18 cellular contexts compared by ENCODE assay signal in the genomic region with DNA sequence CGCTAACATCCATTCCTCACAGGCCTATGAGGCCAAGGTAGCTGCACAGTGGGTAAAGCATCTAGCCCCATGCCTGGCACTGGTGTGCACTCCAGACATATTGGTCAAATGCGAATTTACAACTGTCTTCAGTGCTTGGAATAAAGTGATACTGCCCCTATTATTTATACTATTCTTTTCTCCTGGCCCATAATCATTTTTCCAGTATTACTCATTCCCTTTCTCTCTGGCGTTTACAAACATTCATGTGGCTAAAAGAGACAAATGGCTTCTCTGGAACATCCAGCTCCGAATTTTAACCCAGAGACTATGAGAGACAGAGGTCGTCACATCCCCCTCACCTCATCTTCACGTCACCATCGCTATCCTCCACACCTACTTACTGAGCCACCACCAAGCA.
A peak's percentile ranks its signal among the peaks of the same experiment; 100 is the strongest.
DNase-seq lines count a peak whose midpoint lies in the region; ATAC-seq and TF ChIP-seq lines count a peak whose summit lies in the region.
"Had no signal": no experiment of that assay in that cellular context is flagged by ENCODE, and none has a peak within 500 bp of the region (broad histone marks: within the 10 kb centered on the region; RNA-seq: fewer than 3 reads in every experiment).

No MANE protein-coding gene starts in this region.

- no peak overlapping the region for H3K9ac ChIP-seq in GM23248
- no peak overlapping the region for H3K9ac ChIP-seq in neuronal stem cell (ENCODE audit: low read depth, low read length, poor library complexity)

- H3K18ac ChIP-seq in neuronal stem cell (ENCODE audit: low read length): no peak overlapping the region

- H2BK12ac ChIP-seq in neuronal stem cell (ENCODE audit: low read length): no peak overlapping the region

- H4K20me1 ChIP-seq in GM23248 (ENCODE audit: insufficient read depth): no peaks in the 10 kb centered on the region
- H4K20me1 ChIP-seq in OCI-LY7 (ENCODE audit: insufficient read depth, low read length): no peaks in the 10 kb centered on the region

- no peak overlapping the region for H3K27ac ChIP-seq in GM23248
- no peak overlapping the region for H3K27ac ChIP-seq in neuronal stem cell (replicated peaks; ENCODE audit: low read length)
- no peak overlapping the region for H3K27ac ChIP-seq in OCI-LY7 (ENCODE audit: low read depth, low read length, poor library complexity, severe bottlenecking)
- H3K27ac ChIP-seq: C4-2B, HL-60 had no signal

- H3K9me2 ChIP-seq in GM23248 (ENCODE audit: insufficient read depth) (no peaks in the 10 kb centered on the region), OCI-LY7 (ENCODE audit: insufficient read depth, low read length) (no peaks in the 10 kb centered on the region)

- H2BK5ac ChIP-seq in neuronal stem cell (ENCODE audit: low read length): peak overlapping the region; percentile 0

- H3K27me3 ChIP-seq in GM23248 (replicated peaks; ENCODE audit: insufficient read depth): no peaks in the 10 kb centered on the region
- H3K27me3 ChIP-seq in neuronal stem cell (ENCODE audit: control insufficient read depth in 3 of 3, insufficient read depth in 3 of 3, low read depth in 1 of 3, low read length in 3 of 3): no peaks in the 10 kb centered on the region

- H2BK15ac ChIP-seq in neuronal stem cell (ENCODE audit: low read length): no peak overlapping the region

- H3K14ac ChIP-seq in neuronal stem cell (ENCODE audit: low read length): no peak overlapping the region

- H3K9me3 ChIP-seq in GM23248 (ENCODE audit: low read depth) (no peaks in the 10 kb centered on the region), neuronal stem cell (replicated peaks in 1 of 2; ENCODE audit: control insufficient read depth in 2 of 2, insufficient read depth in 1 of 2, low read depth in 1 of 2, low read length in 2 of 2) (no peaks in the 10 kb centered on the region), OCI-LY7 (ENCODE audit: low read length) (no peaks in the 10 kb centered on the region)
- H3K9me3 ChIP-seq: HAP-1 had no signal

- CTCF ChIA-PET in OCI-LY7 (lab: Charles Lee; ENCODE audit: unreplicated experiment): no interaction called here

- no peak overlapping the region for H4K91ac ChIP-seq in neuronal stem cell (ENCODE audit: low read depth, low read length, poor library complexity)

- POLR2A ChIA-PET in OCI-LY7 (lab: Charles Lee): interaction anchor here (1.3 kb wide), 1 partner anchor 16 kb away, joined by 3 read pairs; no protein-coding TSS in a partner anchor

- H3K79me2 ChIP-seq in GM23248 (ENCODE audit: insufficient read depth) (no peaks in the 10 kb centered on the region), OCI-LY7 (ENCODE audit: insufficient read depth, low read depth, low read length) (no peaks in the 10 kb centered on the region)

- H4K8ac ChIP-seq in neuronal stem cell (ENCODE audit: low read depth, low read length): no peak overlapping the region

- intact Hi-C loops in OCI-LY7 (cut with micrococcal nuclease; ENCODE audit: unreplicated experiment): loop anchor here (5.0 to 10.0 kb wide), 2 partner anchors 599 to 1331 kb away; no protein-coding TSS in a partner anchor

- H2AK5ac ChIP-seq in neuronal stem cell (ENCODE audit: low read depth, low read length): no peak overlapping the region

- TF ChIP-seq POLR2A in GM18505 (IDR thresholded peaks at IDR 0.05; ENCODE audit: borderline replicate concordance, extremely low read depth, insufficient read depth, insufficient read length): no peak

- H3K36me3 ChIP-seq in GM23248 (ENCODE audit: low read depth) (no peaks in the 10 kb centered on the region; the same call in 1 of the 2 replicates), neuronal stem cell (replicated peaks in 1 of 2; ENCODE audit: control insufficient read depth in 2 of 2, insufficient read depth in 2 of 2, low read length in 2 of 2) (peaks cover 1 to 47% of the 10 kb centered on the region in 2 donors), OCI-LY7 (ENCODE audit: insufficient read depth, low read length) (no peaks in the 10 kb centered on the region)

- H2AFZ ChIP-seq in GM23248 (no peak overlapping the region), neuronal stem cell (ENCODE audit: low read length) (no peak overlapping the region), OCI-LY7 (ENCODE audit: low read length) (no peak overlapping the region)

- DNase-seq in AG08395 (ENCODE audit: low spot score) (peak; percentile 45), GM23248 (peak; percentile 24), astrocyte of the hippocampus (ENCODE audit: low read depth, low spot score) (peak; percentile 33), neuronal stem cell (ENCODE audit: low spot score) (no peak), OCI-LY7 (ENCODE audit: low spot score) (no peak), NCI-H2171 (lab: John Stamatoyannopoulos, UW) (no peak)
- DNase-seq: Karpas-422, NCI-H1092 treated with DMSO at 0.1 percent for 48 hours, NCI-H146, NCI-H2029 treated with DMSO at 0.1 percent for 48 hours, NCI-H2171 treated with DMSO at 0.1 percent for 48 hours, NCI-H446, NCI-H69 had no signal

- in situ Hi-C loops in GM23248 (cut with MboI): no loop called here

- ATAC-seq in GM18505 (IDR thresholded peaks at IDR 0.05; ENCODE audit: unreplicated experiment): no peak
- no peak for ATAC-seq in HG03139 (IDR thresholded peaks at IDR 0.05; ENCODE audit: unreplicated experiment)

- peaks cover 6% of the 10 kb centered on the region; the same call in 1 of the 2 replicates for H3F3A ChIP-seq in GM23248 (ENCODE audit: insufficient read depth)

- H3K79me1 ChIP-seq in neuronal stem cell (ENCODE audit: low read depth, low read length): peaks cover 3% of the 10 kb centered on the region

- H3K23ac ChIP-seq in neuronal stem cell (ENCODE audit: low read depth, low read length, poor library complexity): no peak overlapping the region

- TF ChIP-seq CTCF in OCI-LY7 (conservative IDR thresholded peaks at IDR 0.05; ENCODE audit: low read length): no peak

- H3K4me1 ChIP-seq in GM23248 (ENCODE audit: insufficient read depth) (peaks cover 13% of the 10 kb centered on the region), neuronal stem cell (ENCODE audit: control insufficient read depth in 2 of 2, insufficient read depth in 1 of 2, low read depth in 1 of 2, low read length in 2 of 2) (no peaks in the 10 kb centered on the region), OCI-LY7 (ENCODE audit: insufficient read depth, low read length, poor library complexity, severe bottlenecking) (peaks cover 14% of the 10 kb centered on the region)
- H3K4me1 ChIP-seq: HAP-1 had no signal

- no TSS peak for BruUV-seq in OCI-LY7 (replicated peaks; lab: Mats Ljungman, UMichigan)

- H3K4me2 ChIP-seq in GM23248 (ENCODE audit: unreplicated experiment): no peak overlapping the region
- H3K4me2 ChIP-seq in neuronal stem cell (ENCODE audit: insufficient read depth, low read length, poor library complexity, severe bottlenecking): no peak overlapping the region
- no peak overlapping the region for H3K4me2 ChIP-seq in OCI-LY7 (ENCODE audit: low read length)

- no peak overlapping the region for H3K4ac ChIP-seq in neuronal stem cell (ENCODE audit: low read length)

- no peak overlapping the region for H2BK120ac ChIP-seq in neuronal stem cell (ENCODE audit: low read depth, low read length)

- H3K4me3 ChIP-seq in GM23248 (no peak overlapping the region), neuronal stem cell (ENCODE audit: low read length in 2 of 2) (no peak overlapping the region), OCI-LY7 (ENCODE audit: low read depth, low read length, poor library complexity, severe bottlenecking) (no peak overlapping the region)
- H3K4me3 ChIP-seq: HAP-1 had no signal

- WGBS in GM23248 (ENCODE audit: low coverage in 1 of 2, low lambda C conversion rate in 2 of 2, missing lambda C conversion rate in 2 of 2), 2 experiments: 76 to 78% methylated on average over 7 of the region's 7 CpGs
- no CpG with 5 or more reads among the region's 7 CpGs for whole genome bisulfite sequencing in neuronal stem cell (ENCODE audit: extremely low coverage in 2 of 2, insufficient read length in 2 of 2, insufficient replicate concordance in 1 of 2), 2 donors

Comparison
In these comparisons a context has a peak if more than half of its experiments do, and no peak if none do; other contexts are left out.
1. DNase-seq: peak in AG08395 (single experiment), GM23248 (single experiment) and astrocyte of the hippocampus (single experiment); none in neuronal stem cell (single experiment), OCI-LY7 (single experiment) and NCI-H2171 (single experiment).